ENCODE assay signal across 8 cellular contexts in genomic region chr1:174022080-174022975, GRCh38. TPM values are rescaled to one million over a fixed set of nuclear protein-coding genes. Genes with fewer than 3 reads are reported as not detected.
A peak's percentile ranks its signal among the peaks of the same experiment; 100 is the strongest.
DNase-seq lines count a peak whose midpoint lies in the region; ATAC-seq and TF ChIP-seq lines count a peak whose summit lies in the region.

A gene with protein sequence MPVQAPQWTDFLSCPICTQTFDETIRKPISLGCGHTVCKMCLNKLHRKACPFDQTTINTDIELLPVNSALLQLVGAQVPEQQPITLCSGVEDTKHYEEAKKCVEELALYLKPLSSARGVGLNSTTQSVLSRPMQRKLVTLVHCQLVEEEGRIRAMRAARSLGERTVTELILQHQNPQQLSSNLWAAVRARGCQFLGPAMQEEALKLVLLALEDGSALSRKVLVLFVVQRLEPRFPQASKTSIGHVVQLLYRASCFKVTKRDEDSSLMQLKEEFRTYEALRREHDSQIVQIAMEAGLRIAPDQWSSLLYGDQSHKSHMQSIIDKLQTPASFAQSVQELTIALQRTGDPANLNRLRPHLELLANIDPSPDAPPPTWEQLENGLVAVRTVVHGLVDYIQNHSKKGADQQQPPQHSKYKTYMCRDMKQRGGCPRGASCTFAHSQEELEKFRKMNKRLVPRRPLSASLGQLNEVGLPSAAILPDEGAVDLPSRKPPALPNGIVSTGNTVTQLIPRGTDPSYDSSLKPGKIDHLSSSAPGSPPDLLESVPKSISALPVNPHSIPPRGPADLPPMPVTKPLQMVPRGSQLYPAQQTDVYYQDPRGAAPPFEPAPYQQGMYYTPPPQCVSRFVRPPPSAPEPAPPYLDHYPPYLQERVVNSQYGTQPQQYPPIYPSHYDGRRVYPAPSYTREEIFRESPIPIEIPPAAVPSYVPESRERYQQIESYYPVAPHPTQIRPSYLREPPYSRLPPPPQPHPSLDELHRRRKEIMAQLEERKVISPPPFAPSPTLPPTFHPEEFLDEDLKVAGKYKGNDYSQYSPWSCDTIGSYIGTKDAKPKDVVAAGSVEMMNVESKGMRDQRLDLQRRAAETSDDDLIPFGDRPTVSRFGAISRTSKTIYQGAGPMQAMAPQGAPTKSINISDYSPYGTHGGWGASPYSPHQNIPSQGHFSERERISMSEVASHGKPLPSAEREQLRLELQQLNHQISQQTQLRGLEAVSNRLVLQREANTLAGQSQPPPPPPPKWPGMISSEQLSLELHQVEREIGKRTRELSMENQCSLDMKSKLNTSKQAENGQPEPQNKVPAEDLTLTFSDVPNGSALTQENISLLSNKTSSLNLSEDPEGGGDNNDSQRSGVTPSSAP (minus strand): TSS chr1:174022357. CDS start chr1:173992985, 29,372 bp downstream.

- H3K36me3 Mint-ChIP-seq in activated T-cell treated with anti-CD3 and anti-CD28 coated beads, Interleukin-2, amount 50 U/mL, for 4 hours (ENCODE audit: insufficient read depth) = peaks cover 3% of the 10 kb centered on the region

- no peaks in the 10 kb centered on the region for H3K9me3 Mint-ChIP-seq in activated T-cell treated with anti-CD3 and anti-CD28 coated beads, Interleukin-2, amount 50 U/mL, for 4 hours

- H3K9me3 ChIP-seq in Peyer's patch (no peaks in the 10 kb centered on the region), esophagus (ENCODE audit: control insufficient read depth in 2 of 2, insufficient read depth in 1 of 2, low read depth in 1 of 2, low read length in 1 of 2) (no peaks in the 10 kb centered on the region), muscle layer of duodenum (ENCODE audit: control insufficient read depth in 1 of 2, low read length in 2 of 2) (no peaks in the 10 kb centered on the region)

- H3K4me3 ChIP-seq in Peyer's patch = peak within 1 kb of the TSS; percentile 80 to 97 (median 82)
- peak within 1 kb of the TSS; percentile 92 to 93 for H3K4me3 ChIP-seq in esophagus (ENCODE audit: low read depth in 1 of 2, low read length in 2 of 2)
- H3K4me3 ChIP-seq in muscle layer of duodenum (ENCODE audit: low read depth in 1 of 2, low read length in 2 of 2) = peak within 1 kb of the TSS; percentile 88 to 96

- H3K36me3 ChIP-seq in Peyer's patch = no peaks in the 10 kb centered on the region
- H3K36me3 ChIP-seq in esophagus (ENCODE audit: control insufficient read depth in 2 of 2, insufficient read depth in 2 of 2, low read length in 1 of 2) = no peaks in the 10 kb centered on the region
- H3K36me3 ChIP-seq in muscle layer of duodenum (ENCODE audit: control insufficient read depth in 1 of 2, insufficient read depth in 2 of 2, low read length in 2 of 2) = no peaks in the 10 kb centered on the region

- ATAC-seq in GM21576 (IDR thresholded peaks at IDR 0.05; ENCODE audit: unreplicated experiment) = peak; percentile 86
- peak; percentile 92 to 94 for ATAC-seq in activated T-cell treated with anti-CD3 and anti-CD28 coated beads, Interleukin-2, amount 50 U/mL, for 4 hours

- WGBS in esophagus, 2 donors = 1% methylated on average over 49 to 78 of the region's 78 CpGs

- H3K27me3 ChIP-seq in Peyer's patch = no peaks in the 10 kb centered on the region
- H3K27me3 ChIP-seq in esophagus (ENCODE audit: control insufficient read depth in 1 of 2, insufficient read depth in 2 of 2, low read length in 2 of 2) = no peaks in the 10 kb centered on the region
- H3K27me3 ChIP-seq in muscle layer of duodenum (ENCODE audit: low read depth, low read length) = no peaks in the 10 kb centered on the region

- H3K4me1 ChIP-seq in Peyer's patch (peaks cover 0 to 47% (median 13%) of the 10 kb centered on the region in 4 donors), esophagus (ENCODE audit: control insufficient read depth in 2 of 2, insufficient read depth in 2 of 2, low read length in 1 of 2) (no peaks in the 10 kb centered on the region), muscle layer of duodenum (ENCODE audit: control insufficient read depth in 1 of 2, insufficient read depth in 2 of 2, low read length in 2 of 2) (peaks cover 13 to 42% of the 10 kb centered on the region in 2 donors)

- peaks cover 44% of the 10 kb centered on the region for H3K4me1 Mint-ChIP-seq in activated T-cell treated with anti-CD3 and anti-CD28 coated beads, Interleukin-2, amount 50 U/mL, for 4 hours (ENCODE audit: low read depth)

- no peak for TF ChIP-seq EP300 in Ishikawa (IDR thresholded peaks at IDR 0.05; ENCODE audit: borderline replicate concordance)

- no peak for TF ChIP-seq RAD21 in Ishikawa (IDR thresholded peaks at IDR 0.05; ENCODE audit: low read depth)

- TF ChIP-seq POLR2A in Peyer's patch (IDR thresholded peaks at IDR 0.05) = peak; percentile 83 to 97

- DNase-seq in DMS153 treated with DMSO at 0.1 percent for 48 hours (lab: John Stamatoyannopoulos, UW; ENCODE audit: unreplicated experiment) = peak; percentile 80
- peak; percentile 88 to 96 (median 95) for DNase-seq in Peyer's patch
- DNase-seq in activated T-cell treated with anti-CD3 and anti-CD28 coated beads, Interleukin-2, amount 50 U/mL, for 4 hours = peak; percentile 85
- peak; percentile 74 to 83 for DNase-seq in stimulated activated CD8-positive, alpha-beta memory T cell treated with anti-CD3 and anti-CD28 coated beads, Interleukin-7, amount 100 ng/mL, for 4 hours (ENCODE audit: low read depth in 2 of 2)

- H3K27me3 Mint-ChIP-seq in activated T-cell treated with anti-CD3 and anti-CD28 coated beads, Interleukin-2, amount 50 U/mL, for 4 hours (ENCODE audit: low read depth) = no peaks in the 10 kb centered on the region

- no peak for TF ChIP-seq CTCF in Peyer's patch (IDR thresholded peaks at IDR 0.05)

- H3K27ac ChIP-seq in Peyer's patch (peak within 1 kb of the TSS; percentile 92 to 97 (median 94)), esophagus (ENCODE audit: low read depth in 2 of 2, low read length in 1 of 2) (peak within 1 kb of the TSS; percentile 98), muscle layer of duodenum (ENCODE audit: low read length) (peak within 1 kb of the TSS; percentile 97)

- peak within 1 kb of the TSS; percentile 98 for H3K4me3 Mint-ChIP-seq in activated T-cell treated with anti-CD3 and anti-CD28 coated beads, Interleukin-2, amount 50 U/mL, for 4 hours

TF ChIP-seq in Ishikawa, 13 proteins besides CTCF, POLR2A, EP300 and RAD21:
- peak; percentile 89 for TF ChIP-seq YY1 (IDR thresholded peaks at IDR 0.05; ENCODE audit: low read depth)
- peak; percentile 49; the same call in 1 of the 2 replicates for TF ChIP-seq MAX (IDR thresholded peaks at IDR 0.05)
- no peak for TF ChIP-seq ZBTB7A (IDR thresholded peaks at IDR 0.05; ENCODE audit: low read depth)
- 0 out of 2 replicates have a peak, but pooled peaks have one; percentile 24 for TF ChIP-seq TCF12 (IDR thresholded peaks at IDR 0.05; ENCODE audit: low read depth)
- no peak for TF ChIP-seq EGR1 (IDR thresholded peaks at IDR 0.05)
- no peak for TF ChIP-seq CEBPB (IDR thresholded peaks at IDR 0.05)
- TF ChIP-seq, protein P1, sequence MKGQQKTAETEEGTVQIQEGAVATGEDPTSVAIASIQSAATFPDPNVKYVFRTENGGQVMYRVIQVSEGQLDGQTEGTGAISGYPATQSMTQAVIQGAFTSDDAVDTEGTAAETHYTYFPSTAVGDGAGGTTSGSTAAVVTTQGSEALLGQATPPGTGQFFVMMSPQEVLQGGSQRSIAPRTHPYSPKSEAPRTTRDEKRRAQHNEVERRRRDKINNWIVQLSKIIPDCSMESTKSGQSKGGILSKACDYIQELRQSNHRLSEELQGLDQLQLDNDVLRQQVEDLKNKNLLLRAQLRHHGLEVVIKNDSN (IDR thresholded peaks at IDR 0.05) = 0 out of 2 replicates have a peak, but pooled peaks have one; percentile 13
- TF ChIP-seq TAF1 (IDR thresholded peaks at IDR 0.05; ENCODE audit: low read depth) = peak; percentile 86

RNA-seq across cellular contexts. Expression of the gene that starts here (rescaled TPM):
- total RNA-seq in Peyer's patch = 10 to 100 TPM; 26.2 to 37.3 (median 31.1) TPM
- 10 to 100 TPM; 37.1 to 40.3 (median 39.7) TPM for total RNA-seq in activated T-cell treated with anti-CD3 and anti-CD28 coated beads, Interleukin-2, amount 50 U/mL, for 4 hours
- polyA plus RNA-seq in esophagus = 1 to 10 TPM; 3.5 to 6.8 TPM

Comparison
In these comparisons a context has a peak if more than half of its experiments do, and no peak if none do; other contexts are left out.
1. Peak in every context shown above with its lines: DNase-seq, ATAC-seq, H3K4me3 ChIP-seq and H3K27ac ChIP-seq.